23 cellular contexts compared by ENCODE assay signal in the genomic region with DNA sequence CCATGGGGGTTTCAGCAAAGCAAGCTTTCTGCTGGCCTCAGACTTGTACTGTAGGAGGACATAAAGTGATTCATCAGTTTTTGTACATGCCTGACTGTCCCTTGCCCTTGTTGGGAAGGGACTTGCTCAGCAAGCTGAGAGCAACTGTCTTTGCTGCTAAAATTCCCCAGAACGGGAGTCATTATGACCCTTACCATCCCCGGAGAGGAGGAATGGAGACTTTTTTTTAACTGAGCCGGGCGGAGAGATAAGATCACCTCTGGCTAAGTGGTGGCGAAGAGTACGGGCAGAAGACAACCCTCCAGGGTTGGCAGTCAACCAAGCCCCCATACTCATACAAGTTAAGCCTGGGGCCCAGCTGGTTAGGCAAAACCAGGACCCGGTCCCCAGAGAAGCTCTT. TPM values are rescaled to one million over a fixed set of nuclear protein-coding genes. Genes with fewer than 3 reads are reported as not detected.
DNase-seq lines count a peak whose midpoint lies in the region; ATAC-seq, FAIRE-seq and TF ChIP-seq lines count a peak whose summit lies in the region.
"Had no signal": no experiment of that assay in that cellular context is flagged by ENCODE, and none has a peak within 500 bp of the region (broad histone marks: within the 10 kb centered on the region; RNA-seq: fewer than 3 reads in every experiment).

No MANE protein-coding gene starts in this region.

- no peak overlapping the region for H3K27ac Mint-ChIP-seq in astrocyte (ENCODE audit: unreplicated experiment)
- H3K27ac Mint-ChIP-seq in chondrocyte (ENCODE audit: unreplicated experiment) = peak overlapping the region; percentile 32
- H3K27ac Mint-ChIP-seq: GM23338, HFFc6 had no signal

- H4K20me1 ChIP-seq in astrocyte (ENCODE audit: insufficient read depth, low read length) = no peaks in the 10 kb centered on the region

- no peak for ATAC-seq in GM19467 (IDR thresholded peaks at IDR 0.05; ENCODE audit: unreplicated experiment)
- ATAC-seq: GM12878, GM23338, HCT116 had no signal

- no peaks in the 10 kb centered on the region for H3K36me3 Mint-ChIP-seq in astrocyte (ENCODE audit: low read depth, unreplicated experiment)
- no peaks in the 10 kb centered on the region for H3K36me3 Mint-ChIP-seq in chondrocyte (ENCODE audit: low read depth)
- H3K36me3 Mint-ChIP-seq: CD4-positive, CD25-positive, alpha-beta regulatory T cell; CD8-positive, alpha-beta memory T cell had no signal

- H3K79me2 ChIP-seq in astrocyte (ENCODE audit: insufficient read depth, low read length) = no peaks in the 10 kb centered on the region
- H3K79me2 ChIP-seq in parathyroid adenoma = no peaks in the 10 kb centered on the region

- H3K27me3 ChIP-seq in astrocyte (ENCODE audit: insufficient read depth, low read length) (no peaks in the 10 kb centered on the region), parathyroid adenoma (ENCODE audit: control insufficient read depth, insufficient read depth, low read length) (no peaks in the 10 kb centered on the region)
- H3K27me3 ChIP-seq: BE2C had no signal

- FAIRE-seq in astrocyte (lab: Jason Lieb, UNC) = no peak
- FAIRE-seq: A204.1, GM12878, H54 had no signal

- H3K9ac ChIP-seq in astrocyte (ENCODE audit: low read length) (no peak overlapping the region), parathyroid adenoma (no peak overlapping the region)

- H3K27ac ChIP-seq in astrocyte (ENCODE audit: low read depth, low read length) (no peak overlapping the region), parathyroid adenoma (peak overlapping the region; percentile 3)
- H3K27ac ChIP-seq: HL-60 had no signal

- peak overlapping the region; percentile 0 for H3K4me3 Mint-ChIP-seq in astrocyte (ENCODE audit: unreplicated experiment)
- H3K4me3 Mint-ChIP-seq in chondrocyte (ENCODE audit: unreplicated experiment) = no peak overlapping the region
- H3K4me3 Mint-ChIP-seq: CD4-positive, CD25-positive, alpha-beta regulatory T cell; CD8-positive, alpha-beta memory T cell; GM23338; HFFc6 had no signal

- TF ChIP-seq CTCF in astrocyte (IDR thresholded peaks at IDR 0.05; ENCODE audit: insufficient read depth, low read depth, low read length) (no peak), chondrocyte (IDR thresholded peaks at IDR 0.05) (no peak), parathyroid adenoma (IDR thresholded peaks at IDR 0.05) (no peak)

- H3K27me3 Mint-ChIP-seq in astrocyte (ENCODE audit: low read depth, unreplicated experiment) (peaks cover 18% of the 10 kb centered on the region), chondrocyte (ENCODE audit: low read depth) (peaks cover 13% of the 10 kb centered on the region)
- H3K27me3 Mint-ChIP-seq: CD4-positive, CD25-positive, alpha-beta regulatory T cell had no signal

- H3K9me3 Mint-ChIP-seq in astrocyte (ENCODE audit: unreplicated experiment) (peaks cover 2% of the 10 kb centered on the region), chondrocyte (ENCODE audit: low read depth) (no peaks in the 10 kb centered on the region)
- H3K9me3 Mint-ChIP-seq: CD4-positive, CD25-positive, alpha-beta regulatory T cell; CD8-positive, alpha-beta memory T cell; GM23338; HFFc6 had no signal

- no peak overlapping the region for H2AFZ ChIP-seq in astrocyte (ENCODE audit: low read depth, low read length)
- H2AFZ ChIP-seq in parathyroid adenoma = peak overlapping the region; percentile 12
- H2AFZ ChIP-seq: GM23338 had no signal

- no peaks in the 10 kb centered on the region for H3K4me1 ChIP-seq in astrocyte (ENCODE audit: insufficient read depth, low read length)
- H3K4me1 ChIP-seq in parathyroid adenoma = peaks cover 5% of the 10 kb centered on the region
- H3K4me1 ChIP-seq: BE2C had no signal

- H3K9me3 ChIP-seq in astrocyte (ENCODE audit: insufficient read depth, low read depth, low read length) (no peaks in the 10 kb centered on the region), parathyroid adenoma (ENCODE audit: control insufficient read depth, low read length) (no peaks in the 10 kb centered on the region)
- H3K9me3 ChIP-seq: BE2C had no signal

- DNase-seq in astrocyte (ENCODE audit: low read depth) = no peak
- DNase-seq in chondrocyte (ENCODE audit: low spot score) = no peak
- DNase-seq in mesenteric fat pad (ENCODE audit: low spot score) = no peak
- DNase-seq in HCEC 1CT = no peak
- DNase-seq: ACHN; BE2C; C1 segment of cervical spinal cord; CD4-positive, CD25-positive, alpha-beta regulatory T cell; CD8-positive, alpha-beta memory T cell; COR-L47; DMS 273 treated with DMSO at 0.1 percent for 48 hours; DMS53; DND-41; EL; HFFc6 had no signal

- H3K36me3 ChIP-seq in astrocyte (ENCODE audit: insufficient read depth, low read length) (no peaks in the 10 kb centered on the region), parathyroid adenoma (ENCODE audit: control insufficient read depth, insufficient read depth, low read length) (no peaks in the 10 kb centered on the region)
- H3K36me3 ChIP-seq: BE2C had no signal

- H3K4me1 Mint-ChIP-seq in astrocyte (ENCODE audit: low read depth, unreplicated experiment) = peaks cover 12% of the 10 kb centered on the region
- H3K4me1 Mint-ChIP-seq in chondrocyte (ENCODE audit: low read depth) = peaks cover 7% of the 10 kb centered on the region
- H3K4me1 Mint-ChIP-seq: CD4-positive, CD25-positive, alpha-beta regulatory T cell; CD8-positive, alpha-beta memory T cell had no signal

- H3K4me3 ChIP-seq in astrocyte (ENCODE audit: insufficient read depth, low read depth, low read length) (no peak overlapping the region), parathyroid adenoma (ENCODE audit: low read depth, low read length) (no peak overlapping the region)
- H3K4me3 ChIP-seq: GM12878, GM23338 had no signal

- H3K4me2 ChIP-seq in astrocyte (ENCODE audit: low read length) (no peak overlapping the region), parathyroid adenoma (ENCODE audit: low read length) (no peak overlapping the region)
- H3K4me2 ChIP-seq: GM23338 had no signal

RNA-seq across cellular contexts. Expression of a gene that starts 20.4 kb away (rescaled TPM):
- 133 and 135 TPM in 2 replicates for total RNA-seq in astrocyte
- 166 to 185 TPM (median 177 TPM) in 3 replicates for total RNA-seq in chondrocyte
- 112 TPM for total RNA-seq in mesenteric fat pad

RNA-seq across cellular contexts. Expression of a gene that starts 53.4 kb away (rescaled TPM):
- total RNA-seq in astrocyte = 44.7 and 47.8 TPM in 2 replicates
- 54.1 to 57.3 TPM (median 56.8 TPM) in 3 replicates for total RNA-seq in chondrocyte
- total RNA-seq in mesenteric fat pad = 86.8 TPM
